Comparison of ENCODE assay signal across 34 cellular contexts in the genomic region with DNA sequence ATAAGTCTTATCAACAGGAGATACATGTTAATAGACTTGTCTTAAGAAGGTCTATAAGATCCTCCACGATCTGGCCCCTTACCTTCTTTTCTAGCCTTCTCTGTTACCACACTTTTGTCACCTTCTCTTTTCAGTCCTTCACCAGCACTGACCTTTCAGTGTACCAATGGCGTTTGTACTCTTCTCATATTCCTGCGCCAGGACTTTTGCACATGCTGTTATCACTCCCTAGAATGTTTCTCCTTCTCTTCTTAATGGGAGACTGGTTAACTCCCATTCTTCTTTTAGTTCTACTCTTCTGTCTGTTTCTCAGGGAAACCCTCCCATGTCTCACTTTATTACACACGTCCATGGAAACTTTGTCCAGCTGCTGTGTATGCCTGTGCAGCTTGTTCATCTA.
"Had no signal": no experiment of that assay in that cellular context is flagged by ENCODE, and none has a peak within 500 bp of the region (broad histone marks: within the 10 kb centered on the region; RNA-seq: fewer than 3 reads in every experiment).

No MANE protein-coding gene starts in this region.

- H3K27ac ChIP-seq: adrenal gland, body of pancreas, colonic mucosa, epithelial cell of prostate, esophagus squamous epithelium, gastroesophageal sphincter, heart right ventricle, hepatocyte, WERI-Rb-1 had no signal

- H3K4me2 ChIP-seq: hepatocyte had no signal

- H3K27ac Mint-ChIP-seq: activated B cell treated with CpG ODN at 0.5 μM for 24 hours; activated CD4-positive, alpha-beta memory T cell treated with anti-CD3 and anti-CD28 coated beads for 36 hours; activated CD8-positive, alpha-beta memory T cell treated with anti-CD3 and anti-CD28 coated beads, Interleukin-2, amount 10 ng/mL, durations not matched to agents 7 days and 5 days; activated CD8-positive, alpha-beta T cell treated with anti-CD3 and anti-CD28 coated beads, Interleukin-2, amount 10 ng/mL, durations not matched to agents 7 days and 5 days; activated naive CD4-positive, alpha-beta T cell treated with anti-CD3 and anti-CD28 coated beads for 36 hours; activated naive CD4-positive, alpha-beta T cell treated with anti-CD3 and anti-CD28 coated beads, Interleukin-2, amount 50 U/mL, for 24 hours; activated naive CD8-positive, alpha-beta T cell treated with anti-CD3 and anti-CD28 coated beads for 36 hours; activated naive CD8-positive, alpha-beta T cell treated with anti-CD3 and anti-CD28 coated beads, Interleukin-2, amount 50 U/mL, for 24 hours; activated T-cell treated with anti-CD3 and anti-CD28 coated beads, Interleukin-2, amount 50 U/mL, for 72 hours; activated T-helper 2 cell treated with anti-CD3 and anti-CD28 coated beads, Interferon-gamma antibody, Interleukin-2, Interleukin-4, amounts not matched to agents 10 μg/mL and 5 μg/mL and 100 μg/mL, durations not matched to agents 14 hours and 24 hours and 36 hours; T-helper 17 cell; T-helper 2 cell treated with Interferon-gamma antibody and Interleukin-4, amounts not matched to agents 5 μg/mL and 100 μg/mL, for 36 hours had no signal

- H3K27me3 Mint-ChIP-seq: activated B cell treated with CpG ODN at 0.5 μM for 24 hours; activated CD4-positive, alpha-beta memory T cell treated with anti-CD3 and anti-CD28 coated beads for 36 hours; activated CD8-positive, alpha-beta memory T cell treated with anti-CD3 and anti-CD28 coated beads, Interleukin-2, amount 10 ng/mL, durations not matched to agents 7 days and 5 days; activated naive CD4-positive, alpha-beta T cell treated with anti-CD3 and anti-CD28 coated beads, Interleukin-2, amount 50 U/mL, for 24 hours; activated naive CD8-positive, alpha-beta T cell treated with anti-CD3 and anti-CD28 coated beads, Interleukin-2, amount 50 U/mL, for 24 hours had no signal

- H2AFZ ChIP-seq: hepatocyte had no signal

- H3K4me1 Mint-ChIP-seq: activated naive CD4-positive, alpha-beta T cell treated with anti-CD3 and anti-CD28 coated beads, Interleukin-2, amount 50 U/mL, for 24 hours had no signal

- H3K9me3 ChIP-seq: adrenal gland, body of pancreas, colonic mucosa, esophagus squamous epithelium, gastroesophageal sphincter, heart right ventricle had no signal

- H3K4me3 ChIP-seq: adrenal gland, body of pancreas, colonic mucosa, esophagus squamous epithelium, gastroesophageal sphincter, heart right ventricle, hepatocyte had no signal

- ATAC-seq: activated CD4-positive, CD25-positive, alpha-beta regulatory T cell treated with anti-CD3 and anti-CD28 coated beads, Interleukin-2, amount 50 U/mL, for 24 hours; activated CD8-positive, alpha-beta memory T cell treated with anti-CD3 and anti-CD28 coated beads, Interleukin-2, amount 10 ng/mL, durations not matched to agents 7 days and 5 days; activated CD8-positive, alpha-beta T cell treated with anti-CD3 and anti-CD28 coated beads, Interleukin-2, amount 10 ng/mL, durations not matched to agents 7 days and 5 days; activated naive CD8-positive, alpha-beta T cell treated with anti-CD3 and anti-CD28 coated beads, Interleukin-2, amount 50 U/mL, for 24 hours; activated T-cell treated with anti-CD3 and anti-CD28 coated beads, Interleukin-2, amount 50 U/mL, for 72 hours; body of pancreas; gastroesophageal sphincter; heart right ventricle; T-helper 17 cell had no signal

- H3K79me2 ChIP-seq: hepatocyte had no signal

- H3K4me3 Mint-ChIP-seq: activated B cell treated with CpG ODN at 0.5 μM for 24 hours; activated CD4-positive, alpha-beta memory T cell treated with anti-CD3 and anti-CD28 coated beads for 36 hours; activated CD8-positive, alpha-beta memory T cell treated with anti-CD3 and anti-CD28 coated beads, Interleukin-2, amount 10 ng/mL, durations not matched to agents 7 days and 5 days; activated CD8-positive, alpha-beta T cell treated with anti-CD3 and anti-CD28 coated beads, Interleukin-2, amount 10 ng/mL, durations not matched to agents 7 days and 5 days; activated naive CD4-positive, alpha-beta T cell treated with anti-CD3 and anti-CD28 coated beads for 36 hours; activated naive CD4-positive, alpha-beta T cell treated with anti-CD3 and anti-CD28 coated beads, Interleukin-2, amount 50 U/mL, for 24 hours; activated naive CD8-positive, alpha-beta T cell treated with anti-CD3 and anti-CD28 coated beads for 36 hours; activated naive CD8-positive, alpha-beta T cell treated with anti-CD3 and anti-CD28 coated beads, Interleukin-2, amount 50 U/mL, for 24 hours; activated T-cell treated with anti-CD3 and anti-CD28 coated beads, Interleukin-2, amount 50 U/mL, for 72 hours; T-helper 17 cell; T-helper 2 cell treated with Interferon-gamma antibody and Interleukin-4, amounts not matched to agents 5 μg/mL and 100 μg/mL, for 36 hours had no signal

- H3K36me3 ChIP-seq: adrenal gland, colonic mucosa, esophagus squamous epithelium, gastroesophageal sphincter, heart right ventricle had no signal

- H3K9me3 Mint-ChIP-seq: activated B cell treated with CpG ODN at 0.5 μM for 24 hours; activated CD4-positive, alpha-beta memory T cell treated with anti-CD3 and anti-CD28 coated beads for 36 hours; activated naive CD4-positive, alpha-beta T cell treated with anti-CD3 and anti-CD28 coated beads for 36 hours; activated naive CD4-positive, alpha-beta T cell treated with anti-CD3 and anti-CD28 coated beads, Interleukin-2, amount 50 U/mL, for 24 hours; activated naive CD8-positive, alpha-beta T cell treated with anti-CD3 and anti-CD28 coated beads for 36 hours; activated naive CD8-positive, alpha-beta T cell treated with anti-CD3 and anti-CD28 coated beads, Interleukin-2, amount 50 U/mL, for 24 hours; activated T-cell treated with anti-CD3 and anti-CD28 coated beads, Interleukin-2, amount 50 U/mL, for 72 hours; activated T-helper 2 cell treated with anti-CD3 and anti-CD28 coated beads, Interferon-gamma antibody, Interleukin-2, Interleukin-4, amounts not matched to agents 10 μg/mL and 5 μg/mL and 100 μg/mL, durations not matched to agents 14 hours and 24 hours and 36 hours; T-helper 2 cell treated with Interferon-gamma antibody and Interleukin-4, amounts not matched to agents 5 μg/mL and 100 μg/mL, for 36 hours had no signal

- H3K36me3 Mint-ChIP-seq: activated CD4-positive, alpha-beta memory T cell treated with anti-CD3 and anti-CD28 coated beads for 36 hours; activated CD8-positive, alpha-beta memory T cell treated with anti-CD3 and anti-CD28 coated beads, Interleukin-2, amount 10 ng/mL, durations not matched to agents 7 days and 5 days; activated naive CD4-positive, alpha-beta T cell treated with anti-CD3 and anti-CD28 coated beads, Interleukin-2, amount 50 U/mL, for 24 hours; activated naive CD8-positive, alpha-beta T cell treated with anti-CD3 and anti-CD28 coated beads for 36 hours had no signal

- DNase-seq: activated B cell treated with CpG ODN at 0.5 μM for 24 hours; activated CD4-positive, alpha-beta memory T cell treated with anti-CD3 and anti-CD28 coated beads for 36 hours; activated CD8-positive, alpha-beta memory T cell treated with anti-CD3 and anti-CD28 coated beads, Interleukin-2, amount 10 ng/mL, durations not matched to agents 7 days and 5 days; activated CD8-positive, alpha-beta memory T cell treated with anti-CD3 and anti-CD28 coated beads, Interleukin-2, amount 50 U/mL, for 4 hours; activated CD8-positive, alpha-beta T cell treated with anti-CD3 and anti-CD28 coated beads, Interleukin-2, amount 10 ng/mL, durations not matched to agents 7 days and 5 days; activated effector memory CD4-positive, alpha-beta T cell treated with anti-CD3 and anti-CD28 coated beads, Interleukin-2, amount 50 U/mL, for 16 hours; activated naive CD4-positive, alpha-beta T cell treated with anti-CD3 and anti-CD28 coated beads for 36 hours; activated naive CD8-positive, alpha-beta T cell treated with anti-CD3 and anti-CD28 coated beads for 36 hours; activated naive CD8-positive, alpha-beta T cell treated with anti-CD3 and anti-CD28 coated beads, Interleukin-2, amount 50 U/mL, for 24 hours; activated T-cell treated with anti-CD3 and anti-CD28 coated beads, Interleukin-2, amount 50 U/mL, for 1 hour; activated T-cell treated with anti-CD3 and anti-CD28 coated beads, Interleukin-2, amount 50 U/mL, for 72 hours; adrenal gland; amygdala; aorta; body of pancreas; caudate nucleus; colonic mucosa; effector CD8-positive, alpha-beta T cell; esophagus squamous epithelium; foreskin melanocyte; heart right ventricle; T-helper 1 cell; T-helper 17 cell; T1000; WERI-Rb-1 had no signal

- FAIRE-seq: endometrium, endothelial cell of umbilical vein had no signal

- H3K27me3 ChIP-seq: adrenal gland, body of pancreas, colonic mucosa, esophagus squamous epithelium, gastroesophageal sphincter, hepatocyte had no signal
